In the genomic region with DNA sequence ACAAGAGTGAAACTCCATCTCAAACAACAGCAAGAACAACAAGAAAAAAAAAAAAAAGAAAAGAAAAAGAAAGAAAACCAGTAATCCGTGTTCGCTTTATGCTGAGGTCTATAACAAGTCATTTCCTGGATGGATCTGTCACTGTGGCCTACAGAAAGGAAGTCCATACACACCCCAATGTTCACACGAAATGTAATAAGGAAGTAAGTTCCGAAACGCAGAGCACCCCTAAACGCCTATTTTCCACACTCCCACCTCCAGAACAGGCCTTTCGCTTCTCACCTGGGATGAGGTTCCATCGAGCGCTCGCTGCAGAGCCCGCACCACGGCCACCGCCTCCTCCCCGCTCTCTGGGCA, we compare ENCODE assay signal across 6 cellular contexts. TPM values are rescaled to one million over a fixed set of nuclear protein-coding genes. Genes with fewer than 3 reads are reported as not detected.
DNase-seq lines count a peak whose midpoint lies in the region; ATAC-seq and TF ChIP-seq lines count a peak whose summit lies in the region.

No MANE protein-coding gene starts in this region.

- peak overlapping the region; percentile 81 for H3K4me3 ChIP-seq in right cardiac atrium (ENCODE audit: low read length)
- peak overlapping the region; percentile 53 to 94 (median 84) for H3K4me3 ChIP-seq in upper lobe of left lung

- TF ChIP-seq CTCF in upper lobe of left lung (IDR thresholded peaks at IDR 0.05): no peak

- no peak for TF ChIP-seq POLR2A in upper lobe of left lung (IDR thresholded peaks at IDR 0.05)

- H3K4me1 ChIP-seq in right cardiac atrium (ENCODE audit: control insufficient read depth, insufficient read depth, low read length) (peaks cover 3% of the 10 kb centered on the region), upper lobe of left lung (peaks cover 21 to 36% (median 28%) of the 10 kb centered on the region in 4 donors)

- intact Hi-C loops in right cardiac atrium (cut with DNase I): no loop called here

- peaks cover 7 to 38% (median 25%) of the 10 kb centered on the region in 4 donors for H3K36me3 ChIP-seq in upper lobe of left lung

- WGBS in right cardiac atrium: under 1% methylated on average over 14 of the region's 14 CpGs
- 1% methylated on average over 6 to 14 of the region's 14 CpGs for WGBS in upper lobe of left lung, 2 donors

- peak; percentile 59 for DNase-seq in RKO (ENCODE audit: low spot score)
- DNase-seq in right cardiac atrium: no peak
- no peak for DNase-seq in upper lobe of left lung
- no peak for DNase-seq in C1 segment of cervical spinal cord (lab: John Stamatoyannopoulos, UW)
- DNase-seq in activated CD4-positive, alpha-beta T cell treated with anti-CD3 and anti-CD28 coated beads for 48 hours: no peak

- ATAC-seq in GM21723 (IDR thresholded peaks at IDR 0.05; ENCODE audit: unreplicated experiment) (peak; percentile 27), right cardiac atrium (peak in 1 of 2 donors; percentile 1), upper lobe of left lung (ENCODE audit: low FRiP score in 2 of 2) (peak; percentile 49 to 52)

- H3K27ac ChIP-seq in right cardiac atrium (ENCODE audit: low read length) (peak overlapping the region; percentile 86), upper lobe of left lung (peak overlapping the region; percentile 92 to 99 (median 96))

- H3K27me3 ChIP-seq in right cardiac atrium (ENCODE audit: control insufficient read depth, insufficient read depth) (no peaks in the 10 kb centered on the region), upper lobe of left lung (no peaks in the 10 kb centered on the region)

- H3K9me3 ChIP-seq in right cardiac atrium (ENCODE audit: control insufficient read depth, low read length): peaks cover 1% of the 10 kb centered on the region
- peaks cover 3 to 7% (median 5%) of the 10 kb centered on the region in 4 donors for H3K9me3 ChIP-seq in upper lobe of left lung

- no peak for TF ChIP-seq EP300 in upper lobe of left lung (IDR thresholded peaks at IDR 0.05)

RNA-seq across cellular contexts. Expression of gene ZNF394, which starts 0.7 kb away (rescaled TPM):
- total RNA-seq in right cardiac atrium: 10 to 100 TPM; 17.1 to 20.5 (median 19.7) TPM
- 16.7 TPM for polyA plus RNA-seq in right cardiac atrium
- total RNA-seq in upper lobe of left lung: 100 to 1,000 TPM in 1 of 6 donors, 10 to 100 TPM in 5; 29.0 to 186 (median 34.8) TPM

RNA-seq across cellular contexts. Expression of gene ZKSCAN5, which starts 5.1 kb away (rescaled TPM):
- total RNA-seq in right cardiac atrium (1 to 10 TPM; 6.1 to 7.1 (median 6.3) TPM), upper lobe of left lung (10 to 100 TPM in 1 of 6 donors, 1 to 10 TPM in 5; 3.8 to 12.6 (median 7.6) TPM)
- polyA plus RNA-seq in right cardiac atrium: 3.0 TPM

RNA-seq across cellular contexts. Expression of gene ZNF789, which starts 26.6 kb away (rescaled TPM):
- total RNA-seq in right cardiac atrium (1 to 10 TPM; 3.5 to 6.4 (median 3.8) TPM), upper lobe of left lung (10 to 100 TPM in 2 of 6 donors, 1 to 10 TPM in 4; 8.3 to 28.3 (median 9.3) TPM)
- polyA plus RNA-seq in right cardiac atrium: 2.9 TPM

RNA-seq across cellular contexts. Expression of gene ATP5MF, which starts 33.4 kb away (rescaled TPM):
- total RNA-seq in right cardiac atrium (100 to 1,000 TPM; 525 to 746 (median 627) TPM), upper lobe of left lung (100 to 1,000 TPM in 5 of 6 donors, 10 to 100 TPM in 1; 54.5 to 599 (median 193) TPM)
- 3,968 TPM for polyA plus RNA-seq in right cardiac atrium

RNA-seq across cellular contexts. Expression of gene FAM200A, which starts 52.6 kb away (rescaled TPM):
- 1 to 10 TPM; 4.7 to 6.1 (median 5.5) TPM for total RNA-seq in right cardiac atrium
- 6.7 TPM for polyA plus RNA-seq in right cardiac atrium
- 1 to 10 TPM; 1.7 to 9.9 (median 5.1) TPM for total RNA-seq in upper lobe of left lung
